14 cellular contexts compared by ENCODE assay signal in the genomic region with DNA sequence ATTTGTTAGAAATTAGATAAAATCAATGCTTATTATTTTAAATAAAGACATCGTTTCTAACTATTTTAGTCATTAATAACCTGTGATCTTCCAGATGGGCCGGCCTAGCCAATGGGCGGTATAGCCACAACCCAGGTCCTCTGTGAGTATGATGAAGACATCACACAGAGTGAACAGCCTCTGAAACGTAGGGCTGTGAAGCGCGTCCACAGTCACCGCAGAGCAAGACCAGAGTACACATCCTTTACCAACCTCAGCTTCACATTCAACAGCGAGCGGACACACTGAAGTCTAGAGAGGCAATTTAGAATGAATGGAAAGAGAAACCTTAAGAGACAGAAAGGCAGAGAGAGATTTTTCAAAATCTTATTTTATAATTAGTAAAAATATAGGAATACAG.
DNase-seq lines count a peak whose midpoint lies in the region; ATAC-seq and TF ChIP-seq lines count a peak whose summit lies in the region.
"Had no signal": no experiment of that assay in that cellular context is flagged by ENCODE, and none has a peak within 500 bp of the region (broad histone marks: within the 10 kb centered on the region; RNA-seq: fewer than 3 reads in every experiment).

No MANE protein-coding gene starts in this region.

- TF ChIP-seq CTCF in type B pancreatic cell (conservative IDR thresholded peaks at IDR 0.05) (no peak), dorsolateral prefrontal cortex (IDR thresholded peaks at IDR 0.05 in 54 of 56, conservative IDR thresholded peaks at IDR 0.05 in 2 of 56; ENCODE audit: low read depth in 1 of 56, partially characterized antibody in 56 of 56) (no peak)

- DNase-seq in type B pancreatic cell (ENCODE audit: extremely low spot score, unreplicated experiment) (no peak), dorsolateral prefrontal cortex (no peak), activated gamma-delta T cell treated with Interleukin-2 at 50 U/mL for 16 hours (no peak)
- DNase-seq: activated CD4-positive, alpha-beta memory T cell treated with anti-CD3 and anti-CD28 coated beads, Interleukin-2, amount 10 ng/mL, durations not matched to agents 7 days and 5 days; adrenal gland; NCI-H1092; ovary; stimulated activated CD4-positive, alpha-beta T cell treated with anti-CD3 and anti-CD28 coated beads, Interleukin-2, amount 100 ng/mL, for 48 hours had no signal

- H3K9me3 Mint-ChIP-seq in type B pancreatic cell: no peaks in the 10 kb centered on the region
- H3K9me3 Mint-ChIP-seq: activated CD4-positive, alpha-beta memory T cell treated with anti-CD3 and anti-CD28 coated beads, Interleukin-2, amount 10 ng/mL, durations not matched to agents 7 days and 5 days had no signal

- ATAC-seq in GM19324 (IDR thresholded peaks at IDR 0.05; ENCODE audit: low FRiP score, unreplicated experiment): peak; percentile 80
- peak; percentile 76 for ATAC-seq in HG02678 (IDR thresholded peaks at IDR 0.05; ENCODE audit: unreplicated experiment)
- ATAC-seq in HG03432 (IDR thresholded peaks at IDR 0.05; ENCODE audit: unreplicated experiment): peak; percentile 85
- no peak for ATAC-seq in esophagus mucosa

- no peaks in the 10 kb centered on the region for H3K9me3 ChIP-seq in BLaER1 treated with 17β-estradiol and CSF1 and Interleukin-3, amounts not matched to agents 10 nM and 100 nM (replicated peaks in 1 of 11)
- H3K9me3 ChIP-seq: adrenal gland, ovary, suprapubic skin had no signal

- 0 out of 22 replicates have a peak overlapping the region, but pooled peaks of 2 of the 11 experiments have one; percentile 13 to 43 for H3K27ac ChIP-seq in BLaER1 treated with 17β-estradiol and CSF1 and Interleukin-3, amounts not matched to agents 10 nM and 100 nM
- no peak overlapping the region for H3K27ac ChIP-seq in dorsolateral prefrontal cortex
- H3K27ac ChIP-seq: adrenal gland, ovary, suprapubic skin had no signal

- intact Hi-C loops in dorsolateral prefrontal cortex (cut with DNase I): loop anchor here in 1 of 2 donors (10.0 kb wide), 1 partner anchor 117 kb away; no protein-coding TSS in a partner anchor

- peak overlapping the region; percentile 75 to 96 (median 84); a peak in 21 of 22 replicates for H3K4me2 ChIP-seq in BLaER1 treated with 17β-estradiol and CSF1 and Interleukin-3, amounts not matched to agents 10 nM and 100 nM

- H3K4me3 ChIP-seq in BLaER1 treated with 17β-estradiol and CSF1 and Interleukin-3, amounts not matched to agents 10 nM and 100 nM: no peak overlapping the region
- no peak overlapping the region for H3K4me3 ChIP-seq in dorsolateral prefrontal cortex
- H3K4me3 ChIP-seq: adrenal gland, ovary, suprapubic skin had no signal

- no peak overlapping the region for H3K9ac ChIP-seq in BLaER1 treated with 17β-estradiol and CSF1 and Interleukin-3, amounts not matched to agents 10 nM and 100 nM

- H4K20me1 ChIP-seq in BLaER1 treated with 17β-estradiol and CSF1 and Interleukin-3, amounts not matched to agents 10 nM and 100 nM: peaks cover 0 to 41% (median 22%) of the 10 kb centered on the region in 11 experiments; a peak in 18 of 22 replicates

- peaks cover 51 to 61% (median 56%) of the 10 kb centered on the region in 11 experiments for H3K27me3 ChIP-seq in BLaER1 treated with 17β-estradiol and CSF1 and Interleukin-3, amounts not matched to agents 10 nM and 100 nM
- H3K27me3 ChIP-seq in dorsolateral prefrontal cortex: peaks cover 0 to 18% (median 0%) of the 10 kb centered on the region in 45 donors
- H3K27me3 ChIP-seq: adrenal gland, ovary had no signal

- H3K4me1 Mint-ChIP-seq in type B pancreatic cell (ENCODE audit: unreplicated experiment): peaks cover 10% of the 10 kb centered on the region
- H3K4me1 Mint-ChIP-seq: activated CD4-positive, alpha-beta memory T cell treated with anti-CD3 and anti-CD28 coated beads, Interleukin-2, amount 10 ng/mL, durations not matched to agents 7 days and 5 days had no signal

- H3K36me3 ChIP-seq in BLaER1 treated with 17β-estradiol and CSF1 and Interleukin-3, amounts not matched to agents 10 nM and 100 nM: no peaks in the 10 kb centered on the region
- H3K36me3 ChIP-seq: adrenal gland, ovary, suprapubic skin had no signal

- H3K27ac Mint-ChIP-seq in type B pancreatic cell: no peak overlapping the region
- H3K27ac Mint-ChIP-seq: activated CD4-positive, alpha-beta memory T cell treated with anti-CD3 and anti-CD28 coated beads, Interleukin-2, amount 10 ng/mL, durations not matched to agents 7 days and 5 days had no signal

- H3K4me1 ChIP-seq in BLaER1 treated with 17β-estradiol and CSF1 and Interleukin-3, amounts not matched to agents 10 nM and 100 nM: peaks cover 37 to 69% (median 66%) of the 10 kb centered on the region in 10 experiments
- H3K4me1 ChIP-seq: adrenal gland had no signal

- H3K36me3 Mint-ChIP-seq in type B pancreatic cell: no peaks in the 10 kb centered on the region

- peaks cover 15% of the 10 kb centered on the region for H3K27me3 Mint-ChIP-seq in type B pancreatic cell

- no peak overlapping the region for H3K4me3 Mint-ChIP-seq in type B pancreatic cell
- H3K4me3 Mint-ChIP-seq: activated CD4-positive, alpha-beta memory T cell treated with anti-CD3 and anti-CD28 coated beads, Interleukin-2, amount 10 ng/mL, durations not matched to agents 7 days and 5 days had no signal
